8 cellular contexts compared by ENCODE assay signal in the genomic region with DNA sequence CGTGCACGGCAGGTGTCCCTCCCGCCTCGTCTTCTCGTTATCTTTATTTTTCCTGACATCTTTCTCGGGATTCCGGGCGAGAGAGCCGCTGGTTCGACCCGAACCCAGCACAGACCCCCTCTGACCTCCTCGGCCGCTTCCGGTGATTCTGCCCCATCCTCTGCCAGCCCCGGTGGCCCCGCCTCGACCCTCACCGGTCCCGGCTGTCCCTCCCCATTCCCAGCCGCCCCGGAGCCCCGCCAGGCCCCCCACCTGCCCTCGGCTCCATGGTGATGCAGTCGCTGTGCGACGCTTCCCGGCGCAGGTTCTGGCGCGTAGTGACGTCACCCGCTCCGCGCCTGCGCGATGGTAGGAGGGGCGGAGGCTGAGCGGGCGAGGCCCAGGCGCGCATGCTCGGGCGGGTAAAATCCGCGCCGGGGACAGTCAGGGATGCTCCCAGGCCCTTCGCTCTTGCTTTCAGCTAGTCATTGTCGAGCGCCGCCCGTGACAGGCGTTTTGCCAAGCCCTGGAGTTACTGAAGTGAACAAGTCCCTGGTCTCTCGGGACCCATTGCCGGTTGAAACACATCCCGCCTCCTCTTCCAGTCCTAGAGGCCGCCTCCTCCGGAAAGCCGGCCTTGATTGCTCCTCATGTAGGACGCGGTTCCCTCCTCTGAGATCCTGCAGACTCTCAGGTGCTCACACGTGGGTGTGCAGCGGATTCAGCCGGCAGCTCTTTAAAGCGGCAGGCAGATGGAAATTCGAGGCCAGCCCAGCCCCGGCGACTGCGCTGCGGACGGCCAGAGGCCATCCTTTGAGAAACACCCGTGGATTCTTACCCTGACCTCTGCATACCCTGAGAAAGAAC. TPM values are rescaled to one million over a fixed set of nuclear protein-coding genes. Genes with fewer than 3 reads are reported as not detected.
DNase-seq lines count a peak whose midpoint lies in the region; ATAC-seq and TF ChIP-seq lines count a peak whose summit lies in the region.

A gene with protein sequence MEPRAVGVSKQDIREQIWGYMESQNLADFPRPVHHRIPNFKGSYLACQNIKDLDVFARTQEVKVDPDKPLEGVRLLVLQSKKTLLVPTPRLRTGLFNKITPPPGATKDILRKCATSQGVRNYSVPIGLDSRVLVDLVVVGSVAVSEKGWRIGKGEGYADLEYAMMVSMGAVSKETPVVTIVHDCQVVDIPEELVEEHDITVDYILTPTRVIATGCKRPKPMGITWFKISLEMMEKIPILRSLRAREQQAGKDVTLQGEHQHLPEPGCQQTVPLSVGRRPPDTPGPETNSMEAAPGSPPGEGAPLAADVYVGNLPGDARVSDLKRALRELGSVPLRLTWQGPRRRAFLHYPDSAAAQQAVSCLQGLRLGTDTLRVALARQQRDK (minus strand): TSS at position 319 of the 846 bp plus-strand sequence. CDS start 51 bp downstream, at position 268.

- TF ChIP-seq POLR2A in thyroid gland (IDR thresholded peaks at IDR 0.05) = peak in 1 of 2 donors; percentile 67

- peak within 1 kb of the TSS; percentile 73 for H3K4me2 ChIP-seq in parathyroid adenoma (ENCODE audit: low read length)

- peaks cover 6% of the 10 kb centered on the region for H3K27me3 Mint-ChIP-seq in activated naive CD8-positive, alpha-beta T cell treated with anti-CD3 and anti-CD28 coated beads, Interleukin-2, amount 10 ng/mL, durations not matched to agents 7 days and 5 days

- H3K27ac Mint-ChIP-seq in activated naive CD8-positive, alpha-beta T cell treated with anti-CD3 and anti-CD28 coated beads, Interleukin-2, amount 10 ng/mL, durations not matched to agents 7 days and 5 days = peak within 1 kb of the TSS; percentile 97

- no peaks in the 10 kb centered on the region for H3K36me3 ChIP-seq in parathyroid adenoma (ENCODE audit: control insufficient read depth, insufficient read depth, low read length)
- no peaks in the 10 kb centered on the region for H3K36me3 ChIP-seq in thyroid gland

- H2AFZ ChIP-seq in parathyroid adenoma = peak within 1 kb of the TSS; percentile 90

- H3K4me1 ChIP-seq in parathyroid adenoma (no peaks in the 10 kb centered on the region), thyroid gland (peaks cover 0 to 14% of the 10 kb centered on the region in 2 donors)

- H3K9me3 Mint-ChIP-seq in activated naive CD8-positive, alpha-beta T cell treated with anti-CD3 and anti-CD28 coated beads, Interleukin-2, amount 10 ng/mL, durations not matched to agents 7 days and 5 days = no peaks in the 10 kb centered on the region

- H3K27me3 ChIP-seq in parathyroid adenoma (ENCODE audit: control insufficient read depth, insufficient read depth, low read length) (no peaks in the 10 kb centered on the region), thyroid gland (no peaks in the 10 kb centered on the region)

- POLR2A ChIA-PET in activated naive CD8-positive, alpha-beta T cell treated with anti-CD3 and anti-CD28 coated beads, Interleukin-2, amount 10 ng/mL, durations not matched to agents 7 days and 5 days (lab: Charles Lee) = interaction anchor here (1.3 kb wide), 1 partner anchor 762 kb away, joined by 3 read pairs; a partner anchor contains a TSS

- H3K27ac ChIP-seq in parathyroid adenoma (peak within 1 kb of the TSS; percentile 58), thyroid gland (peak within 1 kb of the TSS; percentile 69 to 87 (median 85))

- no peaks in the 10 kb centered on the region for H3K79me2 ChIP-seq in parathyroid adenoma

- peak within 1 kb of the TSS; percentile 40 for H3K9ac ChIP-seq in parathyroid adenoma

- ATAC-seq in HG02642 (IDR thresholded peaks at IDR 0.05; ENCODE audit: poor library complexity, unreplicated experiment) = peak; percentile 95
- ATAC-seq in activated naive CD8-positive, alpha-beta T cell treated with anti-CD3 and anti-CD28 coated beads, Interleukin-2, amount 10 ng/mL, durations not matched to agents 7 days and 5 days (ENCODE audit: low read depth) = peak; percentile 96
- ATAC-seq in Right ventricle myocardium superior (ENCODE audit: poor library complexity) = peak; percentile 99

- 3 to 7% methylated on average over 47 to 64 of the region's 71 CpGs for whole genome bisulfite sequencing in thyroid gland, 2 donors

- H3K36me3 Mint-ChIP-seq in activated naive CD8-positive, alpha-beta T cell treated with anti-CD3 and anti-CD28 coated beads, Interleukin-2, amount 10 ng/mL, durations not matched to agents 7 days and 5 days = peaks cover 4% of the 10 kb centered on the region

- intact Hi-C loops in Right ventricle myocardium superior (cut with DNase I) = no loop called here
- intact Hi-C loops in thyroid gland (cut with DNase I) = no loop called here

- peak; percentile 94 for DNase-seq in GM12865 (ENCODE audit: low read depth)
- peak; percentile 58 for DNase-seq in NCI-H1105 treated with DMSO at 0.1 percent for 48 hours (lab: John Stamatoyannopoulos, UW)
- peak; percentile 64 to 85 for DNase-seq in SW 1271 (lab: John Stamatoyannopoulos, UW)
- peak; percentile 99 for DNase-seq in activated naive CD8-positive, alpha-beta T cell treated with anti-CD3 and anti-CD28 coated beads, Interleukin-2, amount 10 ng/mL, durations not matched to agents 7 days and 5 days
- DNase-seq in Right ventricle myocardium superior = peak; percentile 96
- peak; percentile 87 to 93 for DNase-seq in thyroid gland

- H3K9me3 ChIP-seq in parathyroid adenoma (ENCODE audit: control insufficient read depth, low read length) (no peaks in the 10 kb centered on the region), thyroid gland (no peaks in the 10 kb centered on the region)

- H3K4me3 ChIP-seq in GM12865 (ENCODE audit: low read depth, low read length) (peak within 1 kb of the TSS; percentile 93), parathyroid adenoma (ENCODE audit: low read depth, low read length) (peak within 1 kb of the TSS; percentile 82), thyroid gland (replicated peaks in 1 of 3) (peak within 1 kb of the TSS; percentile 55 to 99 (median 67))

- no peak for TF ChIP-seq CTCF in GM12865 (IDR thresholded peaks at IDR 0.05; ENCODE audit: insufficient read depth, low read depth, low read length, missing control alignments)
- no peak for TF ChIP-seq CTCF in parathyroid adenoma (IDR thresholded peaks at IDR 0.05)
- TF ChIP-seq CTCF in thyroid gland (IDR thresholded peaks at IDR 0.05) = no peak

- peak within 1 kb of the TSS; percentile 95 for H3K4me3 Mint-ChIP-seq in activated naive CD8-positive, alpha-beta T cell treated with anti-CD3 and anti-CD28 coated beads, Interleukin-2, amount 10 ng/mL, durations not matched to agents 7 days and 5 days

- peaks cover 15% of the 10 kb centered on the region for H3K4me1 Mint-ChIP-seq in activated naive CD8-positive, alpha-beta T cell treated with anti-CD3 and anti-CD28 coated beads, Interleukin-2, amount 10 ng/mL, durations not matched to agents 7 days and 5 days

RNA-seq across cellular contexts. Expression of the gene that starts here (rescaled TPM):
- total RNA-seq in activated naive CD8-positive, alpha-beta T cell treated with anti-CD3 and anti-CD28 coated beads, Interleukin-2, amount 10 ng/mL, durations not matched to agents 7 days and 5 days = 10 to 100 TPM; 33.2 to 34.6 TPM
- total RNA-seq in Right ventricle myocardium superior (9.6 TPM), thyroid gland (10 to 100 TPM; 21.2 to 27.4 (median 25.2) TPM)

Comparison
In these comparisons a context has a peak if more than half of its experiments do, and no peak if none do; other contexts are left out.
1. Peak in every context shown above with its lines: DNase-seq, ATAC-seq, H3K4me3 ChIP-seq and H3K27ac ChIP-seq.